Comparison of ENCODE assay signal across 8 cellular contexts in genomic region chr11:5922749-5923426, GRCh38. TPM values are rescaled to one million over a fixed set of nuclear protein-coding genes. Genes with fewer than 3 reads are reported as not detected.
DNase-seq lines count a peak whose midpoint lies in the region; ATAC-seq and TF ChIP-seq lines count a peak whose summit lies in the region.

No MANE protein-coding gene starts in this region.

- intact Hi-C loops in testis (cut with DNase I; ENCODE audit: low total_unique reads), result no loop called here

- no peak for TF ChIP-seq CTCF in brain microvascular endothelial cell (IDR thresholded peaks at IDR 0.05; ENCODE audit: low read depth, low read length, missing control alignments)
- no peak for TF ChIP-seq CTCF in testis (IDR thresholded peaks at IDR 0.05)

- H3K9me3 ChIP-seq in testis, result no peaks in the 10 kb centered on the region

- no peak for TF ChIP-seq POLR2A in GM18505 (IDR thresholded peaks at IDR 0.05; ENCODE audit: borderline replicate concordance, extremely low read depth, insufficient read depth, insufficient read length)
- no peak for TF ChIP-seq POLR2A in testis (IDR thresholded peaks at IDR 0.05)

- no peaks in the 10 kb centered on the region for H3K4me1 ChIP-seq in testis

- WGBS in testis, 2 donors, result 74 to 85% methylated on average over 2 of the region's 2 CpGs

- H3K27ac ChIP-seq in brain microvascular endothelial cell (no peak overlapping the region), testis (no peak overlapping the region)

- H3K36me3 ChIP-seq in brain microvascular endothelial cell (replicated peaks) (no peaks in the 10 kb centered on the region), testis (ENCODE audit: low read depth, missing control alignments) (no peaks in the 10 kb centered on the region)

- H3K27me3 ChIP-seq in brain microvascular endothelial cell (replicated peaks) (no peaks in the 10 kb centered on the region), testis (no peaks in the 10 kb centered on the region)

- peak; percentile 76 for ATAC-seq in GM18505 (IDR thresholded peaks at IDR 0.05; ENCODE audit: unreplicated experiment)
- ATAC-seq in GM21381 (IDR thresholded peaks at IDR 0.05; ENCODE audit: unreplicated experiment), result peak; percentile 62
- ATAC-seq in HG03342 (IDR thresholded peaks at IDR 0.05; ENCODE audit: unreplicated experiment), result peak; percentile 80

- H3K4me3 ChIP-seq in brain microvascular endothelial cell (ENCODE audit: low read depth, low read length) (no peak overlapping the region), testis (no peak overlapping the region)

- peak; percentile 12 for DNase-seq in brain microvascular endothelial cell
- DNase-seq in superior temporal gyrus (ENCODE audit: extremely low spot score), result no peak
- no peak for DNase-seq in NCI-H1694 (lab: John Stamatoyannopoulos, UW)
- no peak for DNase-seq in testis
- no peak for DNase-seq in SKM-1 treated with dmso at 0.1 percent for 144 hours (lab: John Stamatoyannopoulos, UW; ENCODE audit: unreplicated experiment)

- in situ Hi-C loops in brain microvascular endothelial cell (cut with HindIII; ENCODE audit: low pct_ligation_motif_present, low sequenced_read_pairs), result no loop called here

RNA-seq across cellular contexts. Expression of gene OR56A3, which starts 19.2 kb away (rescaled TPM):
- total RNA-seq in testis, result 1 to 10 TPM in 1 of 2 donors, under 1 TPM in 1; 0.87 to 1.0 TPM
- 0.90 TPM for polyA plus RNA-seq in testis (ENCODE audit: insufficient read depth, low read depth, low replicate concordance)

RNA-seq across cellular contexts. Expression of gene OR52E5, which starts 29.9 kb away (rescaled TPM):
- not detected for total RNA-seq in testis
- polyA plus RNA-seq in testis (ENCODE audit: insufficient read depth, low read depth, low replicate concordance), result not detected

RNA-seq across cellular contexts. Expression of gene OR52E4, which starts 42.5 kb away (rescaled TPM):
- total RNA-seq in testis, result not detected
- polyA plus RNA-seq in testis (ENCODE audit: insufficient read depth, low read depth, low replicate concordance), result not detected

RNA-seq across cellular contexts. Expression of gene OR56A5, which starts 45.4 kb away (rescaled TPM):
- not detected for total RNA-seq in testis
- not detected for polyA plus RNA-seq in testis (ENCODE audit: insufficient read depth, low read depth, low replicate concordance)
